Comparison of ENCODE assay signal across 1 cellular context in genomic region chr19:36058481-36059179, GRCh38.
TF ChIP-seq lines count a peak whose summit lies in the region.

No MANE protein-coding gene starts in this region.

TF ChIP-seq in HepG2, 621 proteins besides CTCF, POLR2A, EP300 and RAD21 (continued from another document and continues in another):
- TF ChIP-seq SRSF9 (IDR thresholded peaks at IDR 0.05; ENCODE audit: borderline replicate concordance, insufficient read depth, low read depth, low read length, poor library complexity, severe bottlenecking) (no peak), ZBTB42 (CRISPR knock-in tag; IDR thresholded peaks at IDR 0.05) (no peak), SNRNP70 (IDR thresholded peaks at IDR 0.05; ENCODE audit: low read depth, low read length) (no peak), NFYC (CRISPR knock-in tag; IDR thresholded peaks at IDR 0.05) (no peak; the same call in 1 of the 2 replicates), FOXK2 (IDR thresholded peaks at IDR 0.05) (no peak), SMC3 (IDR thresholded peaks at IDR 0.05; ENCODE audit: low read length) (no peak), ZNF709 (CRISPR knock-in tag; IDR thresholded peaks at IDR 0.05) (no peak), ZNF644 (CRISPR knock-in tag; IDR thresholded peaks at IDR 0.05; ENCODE audit: low read depth) (no peak; the same call in 1 of the 2 replicates), ZNF816 (CRISPR knock-in tag; IDR thresholded peaks at IDR 0.05; ENCODE audit: borderline replicate concordance) (no peak), HOXD1 (CRISPR knock-in tag; IDR thresholded peaks at IDR 0.05) (no peak), ZFP36L2 (CRISPR knock-in tag; IDR thresholded peaks at IDR 0.05) (no peak), UBTF (CRISPR knock-in tag; IDR thresholded peaks at IDR 0.05) (no peak), KMT2B (CRISPR knock-in tag; IDR thresholded peaks at IDR 0.05) (no peak), SKI (IDR thresholded peaks at IDR 0.05; ENCODE audit: partially characterized antibody) (peak; percentile 59), CREM (IDR thresholded peaks at IDR 0.05) (peak; percentile 59; the same call in 1 of the 2 replicates), CREM (CRISPR knock-in tag; IDR thresholded peaks at IDR 0.05) (no peak), FOSL2 (CRISPR knock-in tag; IDR thresholded peaks at IDR 0.05) (peak; percentile 44), KLF15 (CRISPR knock-in tag; IDR thresholded peaks at IDR 0.05; ENCODE audit: borderline replicate concordance) (no peak), NFE2L1 (CRISPR knock-in tag; IDR thresholded peaks at IDR 0.05; ENCODE audit: borderline replicate concordance) (no peak), AKAP8 (CRISPR knock-in tag; IDR thresholded peaks at IDR 0.05) (no peak), MLX (CRISPR knock-in tag; IDR thresholded peaks at IDR 0.05) (no peak), ATAD3A (CRISPR knock-in tag; IDR thresholded peaks at IDR 0.05) (no peak), ZNF749 (CRISPR knock-in tag; IDR thresholded peaks at IDR 0.05; ENCODE audit: borderline replicate concordance) (no peak; the same call in 1 of the 2 replicates), MEIS2 (CRISPR knock-in tag; IDR thresholded peaks at IDR 0.05) (0 out of 2 replicates have a peak, but pooled peaks have one; percentile 52), ZNF83 (CRISPR knock-in tag; IDR thresholded peaks at IDR 0.05; ENCODE audit: borderline replicate concordance) (no peak), ZNF891 (CRISPR knock-in tag; IDR thresholded peaks at IDR 0.05) (no peak), ZNF207 (IDR thresholded peaks at IDR 0.05; ENCODE audit: borderline replicate concordance) (no peak), TGIF2 (CRISPR knock-in tag; IDR thresholded peaks at IDR 0.05) (peak; percentile 72; the same call in 1 of the 2 replicates), FOSL1 (CRISPR knock-in tag; IDR thresholded peaks at IDR 0.05; ENCODE audit: borderline replicate concordance) (no peak), ISL2 (CRISPR knock-in tag; IDR thresholded peaks at IDR 0.05) (0 out of 2 replicates have a peak, but pooled peaks have one; percentile 35), ZNF737 (CRISPR knock-in tag; IDR thresholded peaks at IDR 0.05; ENCODE audit: borderline replicate concordance) (no peak), ZNF460 (CRISPR knock-in tag; IDR thresholded peaks at IDR 0.05; ENCODE audit: borderline replicate concordance) (no peak), HOXA3 (CRISPR knock-in tag; IDR thresholded peaks at IDR 0.05) (peak; percentile 34; the same call in 1 of the 2 replicates), ZNF574 (CRISPR knock-in tag; IDR thresholded peaks at IDR 0.05) (peak; percentile 29; the same call in 1 of the 2 replicates)
- TF ChIP-seq, protein P1, sequence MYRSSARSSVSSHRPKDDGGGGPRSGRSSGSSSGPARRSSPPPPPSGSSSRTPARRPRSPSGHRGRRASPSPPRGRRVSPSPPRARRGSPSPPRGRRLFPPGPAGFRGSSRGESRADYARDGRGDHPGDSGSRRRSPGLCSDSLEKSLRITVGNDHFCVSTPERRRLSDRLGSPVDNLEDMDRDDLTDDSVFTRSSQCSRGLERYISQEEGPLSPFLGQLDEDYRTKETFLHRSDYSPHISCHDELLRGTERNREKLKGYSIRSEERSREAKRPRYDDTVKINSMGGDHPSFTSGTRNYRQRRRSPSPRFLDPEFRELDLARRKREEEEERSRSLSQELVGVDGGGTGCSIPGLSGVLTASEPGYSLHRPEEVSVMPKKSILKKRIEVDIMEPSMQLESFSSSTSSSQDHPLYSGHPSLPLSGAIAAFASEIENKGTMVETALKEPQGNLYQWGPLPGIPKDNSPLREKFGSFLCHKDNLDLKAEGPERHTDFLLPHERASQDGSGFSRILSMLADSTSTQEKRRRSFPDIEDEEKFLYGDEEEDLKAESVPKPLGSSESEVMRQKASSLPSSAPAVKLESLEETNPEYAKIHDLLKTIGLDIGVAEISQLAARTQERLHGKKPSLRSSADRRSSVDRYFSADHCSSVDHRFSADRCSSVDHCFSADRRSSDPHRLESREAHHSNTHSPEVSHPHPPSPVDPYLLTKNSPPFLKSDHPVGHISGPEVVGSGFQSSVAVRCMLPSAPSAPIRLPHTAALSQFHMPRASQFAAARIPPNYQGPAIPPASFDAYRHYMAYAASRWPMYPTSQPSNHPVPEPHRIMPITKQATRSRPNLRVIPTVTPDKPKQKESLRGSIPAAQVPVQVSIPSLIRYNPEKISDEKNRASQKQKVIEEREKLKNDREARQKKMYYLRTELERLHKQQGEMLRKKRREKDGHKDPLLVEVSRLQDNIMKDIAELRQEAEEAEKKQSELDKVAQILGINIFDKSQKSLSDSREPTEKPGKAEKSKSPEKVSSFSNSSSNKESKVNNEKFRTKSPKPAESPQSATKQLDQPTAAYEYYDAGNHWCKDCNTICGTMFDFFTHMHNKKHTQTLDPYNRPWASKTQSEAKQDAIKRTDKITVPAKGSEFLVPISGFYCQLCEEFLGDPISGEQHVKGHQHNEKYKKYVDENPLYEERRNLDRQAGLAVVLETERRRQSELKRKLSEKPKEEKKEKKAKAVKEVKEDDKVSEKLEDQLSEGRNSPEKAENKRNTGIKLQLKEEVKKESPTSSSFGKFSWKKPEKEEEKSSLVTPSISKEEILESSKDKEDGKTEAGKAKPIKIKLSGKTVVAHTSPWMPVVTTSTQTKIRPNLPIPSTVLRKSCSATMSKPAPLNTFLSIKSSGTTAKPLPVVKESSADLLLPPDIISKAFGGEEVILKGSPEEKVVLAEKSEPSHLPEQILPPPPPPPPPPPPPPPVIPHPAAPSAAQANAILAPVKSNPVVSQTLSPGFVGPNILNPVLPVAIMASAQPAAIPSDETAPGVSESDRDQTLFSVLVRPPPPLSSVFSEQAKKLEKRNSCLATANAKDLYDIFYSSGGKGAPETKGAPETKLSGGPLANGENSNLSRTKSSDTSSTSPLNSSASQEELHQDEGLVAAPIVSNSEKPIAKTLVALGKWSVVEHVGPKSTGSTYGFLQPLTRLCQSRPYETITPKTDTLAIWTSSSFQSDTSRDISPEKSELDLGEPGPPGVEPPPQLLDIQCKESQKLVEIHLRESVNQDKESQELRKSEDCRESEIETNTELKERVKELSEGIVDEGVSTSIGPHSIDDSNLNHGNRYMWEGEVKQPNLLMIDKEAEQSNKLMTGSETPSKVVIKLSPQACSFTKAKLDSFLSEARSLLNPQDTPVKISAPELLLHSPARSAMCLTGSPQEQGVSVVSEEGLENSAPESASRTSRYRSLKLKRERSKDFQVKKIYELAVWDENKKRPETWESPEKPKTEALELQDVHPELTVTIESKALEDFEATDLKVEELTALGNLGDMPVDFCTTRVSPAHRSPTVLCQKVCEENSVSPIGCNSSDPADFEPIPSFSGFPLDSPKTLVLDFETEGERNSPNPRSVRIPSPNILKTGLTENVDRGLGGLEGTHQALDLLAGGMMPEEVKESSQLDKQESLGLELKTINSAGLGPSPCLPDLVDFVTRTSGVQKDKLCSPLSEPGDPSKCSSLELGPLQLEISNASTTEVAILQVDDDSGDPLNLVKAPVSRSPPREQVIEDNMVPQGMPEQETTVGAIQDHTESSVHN (CRISPR knock-in tag; IDR thresholded peaks at IDR 0.05) = no peak
- TF ChIP-seq, protein P2, sequence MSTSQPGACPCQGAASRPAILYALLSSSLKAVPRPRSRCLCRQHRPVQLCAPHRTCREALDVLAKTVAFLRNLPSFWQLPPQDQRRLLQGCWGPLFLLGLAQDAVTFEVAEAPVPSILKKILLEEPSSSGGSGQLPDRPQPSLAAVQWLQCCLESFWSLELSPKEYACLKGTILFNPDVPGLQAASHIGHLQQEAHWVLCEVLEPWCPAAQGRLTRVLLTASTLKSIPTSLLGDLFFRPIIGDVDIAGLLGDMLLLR (CRISPR knock-in tag; IDR thresholded peaks at IDR 0.05) = no peak
- TF ChIP-seq, protein P3, sequence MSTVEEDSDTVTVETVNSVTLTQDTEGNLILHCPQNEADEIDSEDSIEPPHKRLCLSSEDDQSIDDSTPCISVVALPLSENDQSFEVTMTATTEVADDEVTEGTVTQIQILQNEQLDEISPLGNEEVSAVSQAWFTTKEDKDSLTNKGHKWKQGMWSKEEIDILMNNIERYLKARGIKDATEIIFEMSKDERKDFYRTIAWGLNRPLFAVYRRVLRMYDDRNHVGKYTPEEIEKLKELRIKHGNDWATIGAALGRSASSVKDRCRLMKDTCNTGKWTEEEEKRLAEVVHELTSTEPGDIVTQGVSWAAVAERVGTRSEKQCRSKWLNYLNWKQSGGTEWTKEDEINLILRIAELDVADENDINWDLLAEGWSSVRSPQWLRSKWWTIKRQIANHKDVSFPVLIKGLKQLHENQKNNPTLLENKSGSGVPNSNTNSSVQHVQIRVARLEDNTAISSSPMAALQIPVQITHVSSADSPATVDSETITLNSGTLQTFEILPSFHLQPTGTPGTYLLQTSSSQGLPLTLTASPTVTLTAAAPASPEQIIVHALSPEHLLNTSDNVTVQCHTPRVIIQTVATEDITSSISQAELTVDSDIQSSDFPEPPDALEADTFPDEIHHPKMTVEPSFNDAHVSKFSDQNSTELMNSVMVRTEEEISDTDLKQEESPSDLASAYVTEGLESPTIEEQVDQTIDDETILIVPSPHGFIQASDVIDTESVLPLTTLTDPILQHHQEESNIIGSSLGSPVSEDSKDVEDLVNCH (CRISPR knock-in tag; IDR thresholded peaks at IDR 0.05) = no peak
- TF ChIP-seq, protein P4, sequence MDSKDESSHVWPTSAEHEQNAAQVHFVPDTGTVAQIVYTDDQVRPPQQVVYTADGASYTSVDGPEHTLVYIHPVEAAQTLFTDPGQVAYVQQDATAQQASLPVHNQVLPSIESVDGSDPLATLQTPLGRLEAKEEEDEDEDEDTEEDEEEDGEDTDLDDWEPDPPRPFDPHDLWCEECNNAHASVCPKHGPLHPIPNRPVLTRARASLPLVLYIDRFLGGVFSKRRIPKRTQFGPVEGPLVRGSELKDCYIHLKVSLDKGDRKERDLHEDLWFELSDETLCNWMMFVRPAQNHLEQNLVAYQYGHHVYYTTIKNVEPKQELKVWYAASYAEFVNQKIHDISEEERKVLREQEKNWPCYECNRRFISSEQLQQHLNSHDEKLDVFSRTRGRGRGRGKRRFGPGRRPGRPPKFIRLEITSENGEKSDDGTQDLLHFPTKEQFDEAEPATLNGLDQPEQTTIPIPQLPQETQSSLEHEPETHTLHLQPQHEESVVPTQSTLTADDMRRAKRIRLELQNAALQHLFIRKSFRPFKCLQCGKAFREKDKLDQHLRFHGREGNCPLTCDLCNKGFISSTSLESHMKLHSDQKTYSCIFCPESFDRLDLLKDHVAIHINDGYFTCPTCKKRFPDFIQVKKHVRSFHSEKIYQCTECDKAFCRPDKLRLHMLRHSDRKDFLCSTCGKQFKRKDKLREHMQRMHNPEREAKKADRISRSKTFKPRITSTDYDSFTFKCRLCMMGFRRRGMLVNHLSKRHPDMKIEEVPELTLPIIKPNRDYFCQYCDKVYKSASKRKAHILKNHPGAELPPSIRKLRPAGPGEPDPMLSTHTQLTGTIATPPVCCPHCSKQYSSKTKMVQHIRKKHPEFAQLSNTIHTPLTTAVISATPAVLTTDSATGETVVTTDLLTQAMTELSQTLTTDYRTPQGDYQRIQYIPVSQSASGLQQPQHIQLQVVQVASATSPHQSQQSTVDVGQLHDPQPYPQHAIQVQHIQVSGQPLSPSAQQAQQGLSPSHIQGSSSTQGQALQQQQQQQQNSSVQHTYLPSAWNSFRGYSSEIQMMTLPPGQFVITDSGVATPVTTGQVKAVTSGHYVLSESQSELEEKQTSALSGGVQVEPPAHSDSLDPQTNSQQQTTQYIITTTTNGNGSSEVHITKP (CRISPR knock-in tag; IDR thresholded peaks at IDR 0.05; ENCODE audit: low read depth) = peak; percentile 38; the same call in 1 of the 2 replicates
- TF ChIP-seq, protein P5, sequence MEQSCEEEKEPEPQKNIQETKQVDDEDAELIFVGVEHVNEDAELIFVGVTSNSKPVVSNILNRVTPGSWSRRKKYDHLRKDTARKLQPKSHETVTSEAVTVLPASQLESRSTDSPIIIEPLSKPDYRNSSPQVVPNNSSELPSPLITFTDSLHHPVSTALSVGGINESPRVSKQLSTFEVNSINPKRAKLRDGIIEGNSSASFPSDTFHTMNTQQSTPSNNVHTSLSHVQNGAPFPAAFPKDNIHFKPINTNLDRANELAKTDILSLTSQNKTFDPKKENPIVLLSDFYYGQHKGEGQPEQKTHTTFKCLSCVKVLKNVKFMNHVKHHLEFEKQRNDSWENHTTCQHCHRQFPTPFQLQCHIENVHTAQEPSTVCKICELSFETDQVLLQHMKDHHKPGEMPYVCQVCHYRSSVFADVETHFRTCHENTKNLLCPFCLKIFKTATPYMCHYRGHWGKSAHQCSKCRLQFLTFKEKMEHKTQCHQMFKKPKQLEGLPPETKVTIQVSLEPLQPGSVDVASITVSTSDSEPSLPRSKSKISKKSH (CRISPR knock-in tag; IDR thresholded peaks at IDR 0.05; ENCODE audit: borderline replicate concordance) = no peak
